Comparison of ENCODE assay signal across 8 cellular contexts in the genomic region with DNA sequence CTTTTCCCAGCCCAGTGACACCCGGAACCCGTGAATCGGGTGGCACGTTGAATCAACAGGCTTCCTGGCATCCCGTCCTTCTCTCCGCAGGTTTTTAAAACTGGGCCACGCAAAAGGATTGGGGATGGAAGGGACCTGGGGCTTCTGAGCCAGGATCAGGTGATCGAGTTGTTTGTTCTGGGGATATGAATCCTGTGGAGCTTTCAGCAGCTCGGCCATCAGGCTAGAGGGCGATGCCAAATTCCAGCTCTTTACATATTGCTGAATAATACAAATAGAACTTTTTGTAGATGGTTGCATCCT. TPM values are rescaled to one million over a fixed set of nuclear protein-coding genes. Genes with fewer than 3 reads are reported as not detected.
DNase-seq lines count a peak whose midpoint lies in the region; ATAC-seq and TF ChIP-seq lines count a peak whose summit lies in the region.

No MANE protein-coding gene starts in this region.

- DNase-seq in AG10803 (ENCODE audit: low read depth) (no peak), cardiac fibroblast (ENCODE audit: low read depth in 2 of 2) (no peak), naive B cell (no peak), NCI-H345 treated with DMSO at 0.1 percent for 48 hours (lab: John Stamatoyannopoulos, UW; ENCODE audit: unreplicated experiment) (no peak), DMS114 treated with DMSO at 0.1 percent for 48 hours (lab: John Stamatoyannopoulos, UW; ENCODE audit: unreplicated experiment) (no peak)

- peak overlapping the region; percentile 98 for H3K4me3 ChIP-seq in AG10803 (ENCODE audit: low read length)
- H3K4me3 ChIP-seq in cardiac fibroblast (replicated peaks in 1 of 2; ENCODE audit: low read depth in 2 of 2, low read length in 2 of 2): peak overlapping the region; percentile 77 to 91

- ATAC-seq in HG03196 (IDR thresholded peaks at IDR 0.05; ENCODE audit: unreplicated experiment): peak; percentile 3
- no peak for ATAC-seq in naive B cell (ENCODE audit: low read depth in 2 of 2)
- no peak for ATAC-seq in GM21381 (IDR thresholded peaks at IDR 0.05; ENCODE audit: unreplicated experiment)
- ATAC-seq in GM19023 (IDR thresholded peaks at IDR 0.05; ENCODE audit: unreplicated experiment): no peak

- H3K36me3 Mint-ChIP-seq in naive B cell: peaks cover 4 to 8% of the 10 kb centered on the region in 2 donors

- peak overlapping the region; percentile 95 to 100 (median 98) for H3K4me3 Mint-ChIP-seq in naive B cell

- no peaks in the 10 kb centered on the region for H3K27me3 Mint-ChIP-seq in naive B cell

- peaks cover 50 to 64% (median 59%) of the 10 kb centered on the region in 3 donors for H3K4me1 Mint-ChIP-seq in naive B cell

- TF ChIP-seq CTCF in AG10803 (conservative IDR thresholded peaks at IDR 0.05; ENCODE audit: low read length): no peak
- no peak for TF ChIP-seq CTCF in cardiac fibroblast (IDR thresholded peaks at IDR 0.05; ENCODE audit: low read depth, low read length)

- peak overlapping the region; percentile 99 to 100 (median 100) for H3K27ac Mint-ChIP-seq in naive B cell

- no peaks in the 10 kb centered on the region for H3K9me3 Mint-ChIP-seq in naive B cell

RNA-seq across cellular contexts. Expression of gene SUPT6H, which starts 0.5 kb away (rescaled TPM):
- 10 to 100 TPM in 1 of 6 donors, 1 to 10 TPM in 5; 4.6 to 19.5 (median 7.4) TPM for polyA plus RNA-seq in naive B cell (ENCODE audit: low read depth in 6 of 6)

RNA-seq across cellular contexts. Expression of gene SDF2, which starts 0.8 kb away (rescaled TPM):
- polyA plus RNA-seq in naive B cell (ENCODE audit: low read depth in 6 of 6): 10 to 100 TPM; 46.0 to 76.5 (median 61.7) TPM

RNA-seq across cellular contexts. Expression of gene BLTP2, which starts 17.5 kb away (rescaled TPM):
- polyA plus RNA-seq in naive B cell (ENCODE audit: low read depth in 6 of 6): 10 to 100 TPM; 15.0 to 57.5 (median 40.8) TPM

RNA-seq across cellular contexts. Expression of gene RSKR, which starts 48.5 kb away (rescaled TPM):
- polyA plus RNA-seq in naive B cell (ENCODE audit: low read depth in 6 of 6): under 1 TPM in 2 of 6 donors, not detected in 4; 0.09 to 0.20 TPM

RNA-seq across cellular contexts. Expression of gene PROCA1, which starts 49.2 kb away (rescaled TPM):
- polyA plus RNA-seq in naive B cell (ENCODE audit: low read depth in 6 of 6): 1 to 10 TPM in 3 of 6 donors, under 1 TPM in 2, not detected in 1; 0.29 to 2.3 (median 1.1) TPM
